In genomic region chr2:37091873-37092272, GRCh38 we compare ENCODE assay signal across 12 cellular contexts. TPM values are rescaled to one million over a fixed set of nuclear protein-coding genes. Genes with fewer than 3 reads are reported as not detected.
DNase-seq lines count a peak whose midpoint lies in the region; ATAC-seq and FAIRE-seq lines count a peak whose summit lies in the region.
"Had no signal": no experiment of that assay in that cellular context is flagged by ENCODE, and none has a peak within 500 bp of the region (broad histone marks: within the 10 kb centered on the region; RNA-seq: fewer than 3 reads in every experiment).

No MANE protein-coding gene starts in this region.

- FAIRE-seq in RCC 7860 (lab: Jason Lieb, UNC) = no peak

- H3K27ac Mint-ChIP-seq in activated naive CD8-positive, alpha-beta T cell treated with anti-CD3 and anti-CD28 coated beads, Interleukin-2, amount 50 U/mL, for 24 hours = peak overlapping the region; percentile 85

- H3K27me3 ChIP-seq in right cardiac atrium (ENCODE audit: control insufficient read depth, insufficient read depth) = no peaks in the 10 kb centered on the region

- intact Hi-C loops in right cardiac atrium (cut with DNase I) = no loop called here

- no peaks in the 10 kb centered on the region for H3K9me3 Mint-ChIP-seq in activated naive CD8-positive, alpha-beta T cell treated with anti-CD3 and anti-CD28 coated beads, Interleukin-2, amount 50 U/mL, for 24 hours

- DNase-seq in activated naive CD8-positive, alpha-beta T cell treated with anti-CD3 and anti-CD28 coated beads, Interleukin-2, amount 50 U/mL, for 24 hours = no peak
- DNase-seq in substantia nigra (lab: John Stamatoyannopoulos, UW) = no peak
- DNase-seq in activated effector memory CD4-positive, alpha-beta T cell treated with Interleukin-2 at 50 U/mL for 16 hours = no peak
- DNase-seq in right cardiac atrium = no peak
- DNase-seq in RCC 7860 (ENCODE audit: low spot score) = no peak
- DNase-seq: activated CD4-positive, alpha-beta T cell treated with anti-CD3 and anti-CD28 coated beads for 48 hours; activated naive CD4-positive, alpha-beta T cell; cerebellar nuclear complex; NCI-H510A treated with DMSO at 0.1 percent for 48 hours had no signal

- 89% methylated on average over 5 of the region's 5 CpGs for WGBS in right cardiac atrium

- no peaks in the 10 kb centered on the region for H3K9me3 ChIP-seq in right cardiac atrium (ENCODE audit: control insufficient read depth, low read length)

- H3K27ac ChIP-seq in substantia nigra (ENCODE audit: low read depth, low read length, poor library complexity, severe bottlenecking) (no peak overlapping the region), right cardiac atrium (ENCODE audit: low read length) (no peak overlapping the region)

- H3K27me3 Mint-ChIP-seq in activated naive CD8-positive, alpha-beta T cell treated with anti-CD3 and anti-CD28 coated beads, Interleukin-2, amount 50 U/mL, for 24 hours = no peaks in the 10 kb centered on the region

- no peak overlapping the region for H3K4me3 Mint-ChIP-seq in activated naive CD8-positive, alpha-beta T cell treated with anti-CD3 and anti-CD28 coated beads, Interleukin-2, amount 50 U/mL, for 24 hours

- H3K4me1 ChIP-seq in right cardiac atrium (ENCODE audit: control insufficient read depth, insufficient read depth, low read length) = no peaks in the 10 kb centered on the region

- H3K4me3 ChIP-seq in right cardiac atrium (ENCODE audit: low read length) = no peak overlapping the region

- H3K4me1 Mint-ChIP-seq in activated naive CD8-positive, alpha-beta T cell treated with anti-CD3 and anti-CD28 coated beads, Interleukin-2, amount 50 U/mL, for 24 hours = peaks cover 9% of the 10 kb centered on the region

- ATAC-seq in GM18867 (IDR thresholded peaks at IDR 0.05; ENCODE audit: unreplicated experiment) (peak; percentile 52), GM21529 (IDR thresholded peaks at IDR 0.05; ENCODE audit: unreplicated experiment) (peak; percentile 54), HG03354 (IDR thresholded peaks at IDR 0.05; ENCODE audit: poor library complexity, severe bottlenecking, unreplicated experiment) (peak; percentile 65), right cardiac atrium (no peak)
- ATAC-seq in activated naive CD8-positive, alpha-beta T cell treated with anti-CD3 and anti-CD28 coated beads, Interleukin-2, amount 50 U/mL, for 24 hours = no peak

- H3K36me3 Mint-ChIP-seq in activated naive CD8-positive, alpha-beta T cell treated with anti-CD3 and anti-CD28 coated beads, Interleukin-2, amount 50 U/mL, for 24 hours (ENCODE audit: low read depth) = peaks cover 30% of the 10 kb centered on the region

RNA-seq across cellular contexts. Expression of gene GPATCH11, which starts 7.6 kb away (rescaled TPM):
- 1 to 10 TPM; 5.1 to 8.6 (median 6.9) TPM for total RNA-seq in right cardiac atrium
- polyA plus RNA-seq in right cardiac atrium = 4.1 TPM

RNA-seq across cellular contexts. Expression of gene HEATR5B, which starts 7.7 kb away (rescaled TPM):
- 10 to 100 TPM; 14.6 to 19.2 (median 16.4) TPM for total RNA-seq in right cardiac atrium
- 9.1 TPM for polyA plus RNA-seq in right cardiac atrium

Comparison
In these comparisons a context has a peak if more than half of its experiments do, and no peak if none do; other contexts are left out.
1. ATAC-seq: peak in GM18867 (single experiment), GM21529 (single experiment) and HG03354 (single experiment); none in activated naive CD8-positive, alpha-beta T cell treated with anti-CD3 and anti-CD28 coated beads, Interleukin-2, amount 50 U/mL, for 24 hours (single experiment) and right cardiac atrium (0 of 2).